ENCODE assay signal across 25 cellular contexts in the genomic region with DNA sequence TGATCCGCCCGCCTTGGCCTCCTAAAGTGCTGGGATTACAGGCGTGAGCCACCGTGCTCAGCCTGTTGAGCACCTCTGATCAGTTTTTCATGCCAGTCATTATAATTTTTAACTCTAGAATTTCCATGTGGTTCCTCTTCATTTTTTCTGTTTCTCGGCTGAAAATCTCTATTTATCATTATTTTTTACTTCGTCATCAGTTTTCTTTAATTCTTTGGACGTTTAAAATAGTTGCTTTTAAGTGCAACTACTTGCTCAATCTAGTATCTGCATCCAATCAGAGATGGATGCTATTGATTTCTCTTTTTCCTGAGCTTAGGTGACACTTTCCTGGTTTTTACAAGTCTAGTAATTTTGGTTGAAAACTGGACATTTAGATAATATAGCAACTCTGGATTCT. TPM values are rescaled to one million over a fixed set of nuclear protein-coding genes. Genes with fewer than 3 reads are reported as not detected.
DNase-seq lines count a peak whose midpoint lies in the region; ATAC-seq, FAIRE-seq and TF ChIP-seq lines count a peak whose summit lies in the region.
"Had no signal": no experiment of that assay in that cellular context is flagged by ENCODE, and none has a peak within 500 bp of the region (broad histone marks: within the 10 kb centered on the region; RNA-seq: fewer than 3 reads in every experiment).

No MANE protein-coding gene starts in this region.

- H3K4me3 Mint-ChIP-seq in T-helper 17 cell: peak overlapping the region; percentile 36
- no peak overlapping the region for H3K4me3 Mint-ChIP-seq in central memory CD8-positive, alpha-beta T cell
- H3K4me3 Mint-ChIP-seq: CD14-positive monocyte; CD4-positive, alpha-beta memory T cell; CD4-positive, CD25-positive, alpha-beta regulatory T cell had no signal

- POLR2A ChIA-PET in A549 (lab: Yijun Ruan, JAX): no interaction called here

- CTCF ChIA-PET in A549 (lab: Yijun Ruan, JAX): no interaction called here

- H3K27ac Mint-ChIP-seq in T-helper 17 cell: peak overlapping the region; percentile 19
- peak overlapping the region; percentile 25 for H3K27ac Mint-ChIP-seq in central memory CD8-positive, alpha-beta T cell (ENCODE audit: low read depth)
- H3K27ac Mint-ChIP-seq: CD4-positive, alpha-beta memory T cell had no signal

- TF ChIP-seq CTCF in A549 (IDR thresholded peaks at IDR 0.05): no peak

- no peak overlapping the region for H3K4me3 ChIP-seq in A549
- H3K4me3 ChIP-seq: BLaER1, GM12878 had no signal

- no peak for FAIRE-seq in A549 (lab: Jason Lieb, UNC)
- FAIRE-seq: GM12878, GM12892, GM18507 had no signal

- peaks cover 23% of the 10 kb centered on the region for H3K4me1 Mint-ChIP-seq in T-helper 17 cell
- H3K4me1 Mint-ChIP-seq in central memory CD8-positive, alpha-beta T cell: peaks cover 32% of the 10 kb centered on the region

- WGBS in A549 (ENCODE audit: missing lambda C conversion rate): 91% methylated on average over 7 of the region's 7 CpGs

- H3K9me3 Mint-ChIP-seq in central memory CD8-positive, alpha-beta T cell: no peaks in the 10 kb centered on the region
- H3K9me3 Mint-ChIP-seq: CD8-positive, alpha-beta memory T cell had no signal

- no peak for TF ChIP-seq POLR2A in A549 (IDR thresholded peaks at IDR 0.05; ENCODE audit: low read length)

- DNase-seq in A549 (ENCODE audit: low read depth in 1 of 2, low spot score in 1 of 2) (no peak), T-helper 17 cell (no peak), anterior cingulate cortex (lab: John Stamatoyannopoulos, UW) (no peak), NK-92 (lab: John Stamatoyannopoulos, UW; ENCODE audit: unreplicated experiment) (no peak)
- DNase-seq in central memory CD8-positive, alpha-beta T cell (ENCODE audit: low spot score in 2 of 2): no peak
- DNase-seq: ACHN; BE2C; C1 segment of cervical spinal cord; CD4-positive, alpha-beta memory T cell; CD4-positive, CD25-positive, alpha-beta regulatory T cell; CD8-positive, alpha-beta memory T cell; COR-L47; DMS 273 treated with DMSO at 0.1 percent for 48 hours; DMS153; DMS53; DMS79; DND-41; EL; GDM1 had no signal

- TF ChIP-seq RAD21 in A549 (conservative IDR thresholded peaks at IDR 0.05 in 1 of 2, IDR thresholded peaks at IDR 0.05 in 1 of 2): no peak

- no peaks in the 10 kb centered on the region for H3K27me3 Mint-ChIP-seq in T-helper 17 cell
- H3K27me3 Mint-ChIP-seq in central memory CD8-positive, alpha-beta T cell: no peaks in the 10 kb centered on the region
- H3K27me3 Mint-ChIP-seq: CD4-positive, alpha-beta memory T cell; CD4-positive, CD25-positive, alpha-beta regulatory T cell; CD8-positive, alpha-beta memory T cell had no signal

- no peak for TF ChIP-seq EP300 in A549 (IDR thresholded peaks at IDR 0.05)

- H3K4me1 ChIP-seq in A549: no peaks in the 10 kb centered on the region
- H3K4me1 ChIP-seq: BE2C, BLaER1 had no signal

- H3K36me3 Mint-ChIP-seq in T-helper 17 cell (ENCODE audit: low read depth): no peaks in the 10 kb centered on the region
- H3K36me3 Mint-ChIP-seq in central memory CD8-positive, alpha-beta T cell (ENCODE audit: insufficient read depth): peaks cover 11% of the 10 kb centered on the region

- H3K9me3 ChIP-seq in A549: peaks cover 14% of the 10 kb centered on the region
- no peaks in the 10 kb centered on the region for H3K9me3 ChIP-seq in T-helper 17 cell (ENCODE audit: control insufficient read depth, low read length, poor library complexity, severe bottlenecking)

- no peak for ATAC-seq in A549
- no peak for ATAC-seq in T-helper 17 cell
- no peak for ATAC-seq in central memory CD8-positive, alpha-beta T cell (replicated peaks; ENCODE audit: extremely low read depth, poor library complexity, severe bottlenecking)
- ATAC-seq: GM12878 had no signal

- H3K27ac ChIP-seq in A549: no peak overlapping the region
- H3K27ac ChIP-seq: 22Rv1, BLaER1 had no signal

- H3K4me2 ChIP-seq in A549: no peak overlapping the region
- H3K4me2 ChIP-seq: BLaER1 had no signal

TF ChIP-seq in A549, 52 proteins besides CTCF, POLR2A, EP300 and RAD21:
- TF ChIP-seq NR3C1 (IDR thresholded peaks at IDR 0.05): no peak
- TF ChIP-seq MAFK (IDR thresholded peaks at IDR 0.05; ENCODE audit: partially characterized antibody): peak; percentile 46
- no peak for TF ChIP-seq RNF2 (IDR thresholded peaks at IDR 0.05; ENCODE audit: borderline replicate concordance, low read depth)
- no peak for TF ChIP-seq ESRRA (IDR thresholded peaks at IDR 0.05; ENCODE audit: borderline replicate concordance, low read length)
- no peak for TF ChIP-seq HOXB13 (CRISPR knock-in tag; IDR thresholded peaks at IDR 0.05; ENCODE audit: low read depth)

RNA-seq across cellular contexts. Expression of gene MAPKAPK5, which starts 16.8 kb away (rescaled TPM):
- 66.1 and 69.5 TPM in 2 replicates for polyA plus RNA-seq in A549 (2011; rRNA removed)
- 49.4 and 52.1 TPM in 2 replicates for polyA plus RNA-seq in A549 (2012; cell fraction: cytosol; rRNA removed)
- 40.8 and 47.9 TPM in 2 replicates for polyA plus RNA-seq in A549 (2012; cell fraction: nucleus; rRNA removed)
- polyA plus RNA-seq in A549 (2017; fragmentation: RNase III; extraction: RNeasy Plus Mini Kit Qiagen cat#74134 plus additional on column Dnase treatment): 31.5 to 35.7 TPM (median 33.9 TPM) in 3 replicates
- polyA minus RNA-seq in A549 (2011; rRNA and poly(A)+ RNA removed): 49.2 and 55.3 TPM in 2 replicates
- total RNA-seq in T-helper 17 cell: 10 to 100 TPM; 59.8 to 63.7 TPM
